In genomic region chr10:122646511-122647382, GRCh38 we compare ENCODE assay signal across 16 cellular contexts. TPM values are rescaled to one million over a fixed set of nuclear protein-coding genes. Genes with fewer than 3 reads are reported as not detected.
"Had no signal": no experiment of that assay in that cellular context is flagged by ENCODE, and none has a peak within 500 bp of the region (broad histone marks: within the 10 kb centered on the region; RNA-seq: fewer than 3 reads in every experiment).

No MANE protein-coding gene starts in this region.

- DNase-seq: activated CD4-positive, alpha-beta T cell treated with anti-CD3 and anti-CD28 coated beads, Interleukin-2, amount 50 U/mL, for 48 hours; activated naive CD4-positive, alpha-beta T cell treated with Interleukin-2 at 50 U/mL for 16 hours; activated naive CD8-positive, alpha-beta T cell treated with anti-CD3 and anti-CD28 coated beads, Interleukin-2, amount 50 U/mL, for 24 hours; gastrocnemius medialis; heart right ventricle; left ventricle myocardium inferior; nephron progenitor cell; ovary; stimulated activated CD4-positive, alpha-beta T cell treated with anti-CD3 and anti-CD28 coated beads, Interleukin-4, amount 100 ng/mL, for 4 hours; stomach had no signal

- H3K36me3 Mint-ChIP-seq: memory B cell had no signal

- H3K9me3 ChIP-seq: ascending aorta, gastrocnemius medialis, left ventricle myocardium inferior, ovary, stomach, vagina had no signal

- H3K36me3 ChIP-seq: ascending aorta, gastrocnemius medialis, heart right ventricle, left ventricle myocardium inferior, ovary, stomach, vagina had no signal

- H3K9me3 Mint-ChIP-seq: activated naive CD8-positive, alpha-beta T cell treated with anti-CD3 and anti-CD28 coated beads, Interleukin-2, amount 50 U/mL, for 24 hours; memory B cell; nephron progenitor cell had no signal

- H3K4me3 Mint-ChIP-seq: activated naive CD8-positive, alpha-beta T cell treated with anti-CD3 and anti-CD28 coated beads, Interleukin-2, amount 50 U/mL, for 24 hours; memory B cell; nephron progenitor cell had no signal

- H3K27ac ChIP-seq: ascending aorta, gastrocnemius medialis, heart right ventricle, left ventricle myocardium inferior, ovary, stomach, vagina had no signal

- H3K27ac Mint-ChIP-seq: activated naive CD8-positive, alpha-beta T cell treated with anti-CD3 and anti-CD28 coated beads, Interleukin-2, amount 50 U/mL, for 24 hours; memory B cell; nephron progenitor cell had no signal

- H3K4me1 ChIP-seq: ascending aorta, gastrocnemius medialis, stomach, vagina had no signal

- H3K27me3 ChIP-seq: ascending aorta, ovary, vagina had no signal

- ATAC-seq: activated CD4-positive, CD25-positive, alpha-beta regulatory T cell treated with anti-CD3 and anti-CD28 coated beads, Interleukin-2, amount 50 U/mL, for 24 hours; activated naive CD8-positive, alpha-beta T cell treated with anti-CD3 and anti-CD28 coated beads, Interleukin-2, amount 50 U/mL, for 24 hours; gastrocnemius medialis; heart right ventricle had no signal

- H3K4me3 ChIP-seq: ascending aorta, gastrocnemius medialis, heart right ventricle, left ventricle myocardium inferior, ovary, stomach, vagina had no signal

- H3K4me1 Mint-ChIP-seq: activated naive CD8-positive, alpha-beta T cell treated with anti-CD3 and anti-CD28 coated beads, Interleukin-2, amount 50 U/mL, for 24 hours; memory B cell; nephron progenitor cell had no signal

RNA-seq across cellular contexts. Expression of gene C10orf120, which starts 52.9 kb away (rescaled TPM):
- total RNA-seq: ascending aorta; gastrocnemius medialis; heart right ventricle; left ventricle myocardium inferior; ovary; stomach; T-helper 2 cell treated with Interferon-gamma antibody and Interleukin-4, amounts not matched to agents 100 ng/mL and 5 ng/mL, for 36 hours; vagina had no signal
- polyA plus RNA-seq: heart right ventricle, keratinocyte, ovary, stomach had no signal
